In the genomic region with DNA sequence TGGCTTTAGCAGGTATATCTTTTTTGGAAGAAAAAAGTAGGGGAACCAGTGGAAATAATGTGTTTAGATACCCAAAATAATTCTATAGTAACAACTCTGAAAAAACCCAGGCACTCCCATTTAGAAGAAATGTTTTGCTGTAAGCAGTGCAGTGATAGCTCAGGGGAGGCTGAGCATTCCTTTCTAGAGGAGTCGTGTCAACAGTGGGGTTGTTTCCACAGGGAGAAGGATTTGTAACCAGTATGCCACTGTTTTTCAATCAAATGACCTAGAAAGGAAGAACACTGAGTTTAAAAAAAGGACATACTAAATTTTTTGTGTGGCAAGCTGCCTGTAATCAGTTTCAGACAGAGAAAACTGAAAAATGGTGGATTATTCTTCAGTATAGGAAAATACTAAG, we compare ENCODE assay signal across 1 cellular context.
TF ChIP-seq lines count a peak whose summit lies in the region.

No MANE protein-coding gene starts in this region.

TF ChIP-seq in HepG2, 621 proteins besides CTCF, POLR2A, EP300 and RAD21:
- no peak for TF ChIP-seq ZNF562 (CRISPR knock-in tag; IDR thresholded peaks at IDR 0.05; ENCODE audit: borderline replicate concordance)
- 0 out of 2 replicates have a peak, but pooled peaks have one; percentile 27 for TF ChIP-seq SAP130 (CRISPR knock-in tag; IDR thresholded peaks at IDR 0.05; ENCODE audit: low read depth)
- TF ChIP-seq, protein P1, sequence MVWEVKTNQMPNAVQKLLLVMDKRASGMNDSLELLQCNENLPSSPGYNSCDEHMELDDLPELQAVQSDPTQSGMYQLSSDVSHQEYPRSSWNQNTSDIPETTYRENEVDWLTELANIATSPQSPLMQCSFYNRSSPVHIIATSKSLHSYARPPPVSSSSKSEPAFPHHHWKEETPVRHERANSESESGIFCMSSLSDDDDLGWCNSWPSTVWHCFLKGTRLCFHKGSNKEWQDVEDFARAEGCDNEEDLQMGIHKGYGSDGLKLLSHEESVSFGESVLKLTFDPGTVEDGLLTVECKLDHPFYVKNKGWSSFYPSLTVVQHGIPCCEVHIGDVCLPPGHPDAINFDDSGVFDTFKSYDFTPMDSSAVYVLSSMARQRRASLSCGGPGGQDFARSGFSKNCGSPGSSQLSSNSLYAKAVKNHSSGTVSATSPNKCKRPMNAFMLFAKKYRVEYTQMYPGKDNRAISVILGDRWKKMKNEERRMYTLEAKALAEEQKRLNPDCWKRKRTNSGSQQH (CRISPR knock-in tag; IDR thresholded peaks at IDR 0.05; ENCODE audit: low read depth) = no peak
TF ChIP-seq in HepG2: peak in this region for 1.
